14 cellular contexts compared by ENCODE assay signal in the genomic region with DNA sequence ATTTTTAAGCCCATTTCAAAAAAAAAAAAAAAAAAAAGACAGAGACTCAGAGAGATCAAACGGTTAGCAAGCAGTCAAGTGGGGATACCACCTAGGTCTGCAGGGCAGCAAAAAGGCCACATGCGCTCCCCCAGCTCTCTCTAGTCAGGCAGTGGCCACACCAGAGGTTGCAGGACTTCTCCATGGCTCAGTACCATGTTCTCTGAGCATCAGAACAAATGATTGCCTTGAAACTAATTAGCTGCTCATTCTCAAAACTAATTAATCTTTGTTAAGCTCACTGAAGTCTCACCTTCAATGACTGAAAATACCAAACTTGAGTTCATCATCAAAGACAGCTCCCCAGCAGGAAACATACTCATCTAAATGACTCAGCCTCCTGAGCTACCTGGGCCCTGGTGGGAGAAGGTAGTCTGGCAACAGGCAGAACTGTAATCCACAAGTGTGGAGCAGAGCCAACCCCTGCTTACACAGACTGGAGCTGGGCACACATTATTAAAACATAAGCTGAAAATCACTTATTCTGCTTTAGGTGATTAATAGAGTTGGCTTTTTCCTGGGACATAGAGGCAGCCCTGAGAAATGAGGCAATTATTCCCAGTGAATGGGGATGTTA.
A peak's percentile ranks its signal among the peaks of the same experiment; 100 is the strongest.
DNase-seq lines count a peak whose midpoint lies in the region; ATAC-seq and TF ChIP-seq lines count a peak whose summit lies in the region.
"Had no signal": no experiment of that assay in that cellular context is flagged by ENCODE, and none has a peak within 500 bp of the region (broad histone marks: within the 10 kb centered on the region; RNA-seq: fewer than 3 reads in every experiment).

No MANE protein-coding gene starts in this region.

- H3K36me3 ChIP-seq in MG63 = no peaks in the 10 kb centered on the region
- H3K36me3 ChIP-seq: neural progenitor cell had no signal

- H3K4me3 Mint-ChIP-seq in activated naive CD4-positive, alpha-beta T cell treated with anti-CD3 and anti-CD28 coated beads for 36 hours = no peak overlapping the region
- H3K4me3 Mint-ChIP-seq in activated naive CD4-positive, alpha-beta T cell treated with anti-CD3 and anti-CD28 coated beads, Interleukin-2, amount 10 ng/mL, durations not matched to agents 7 days and 5 days = no peak overlapping the region
- H3K4me3 Mint-ChIP-seq in T-helper 17 cell (no peak overlapping the region), chondrocyte (ENCODE audit: unreplicated experiment) (no peak overlapping the region)
- peak overlapping the region; percentile 23 for H3K4me3 Mint-ChIP-seq in stimulated activated naive CD8-positive, alpha-beta T cell treated with anti-CD3 and anti-CD28 coated beads, Interleukin-15, Interleukin-2, amounts not matched to agents 100 ng/mL and 50 ng/mL, for 24 hours
- H3K4me3 Mint-ChIP-seq: memory B cell, neural progenitor cell had no signal

- TF ChIP-seq CTCF in epithelial cell of esophagus (IDR thresholded peaks at IDR 0.05; ENCODE audit: insufficient read depth, low read depth, low read length, missing control alignments) (no peak), chondrocyte (IDR thresholded peaks at IDR 0.05) (no peak)

- ATAC-seq in T-helper 17 cell = peak; percentile 50

- H3K27me3 Mint-ChIP-seq in activated naive CD4-positive, alpha-beta T cell treated with anti-CD3 and anti-CD28 coated beads for 36 hours (ENCODE audit: low read depth) = peaks cover 18% of the 10 kb centered on the region
- peaks cover 24% of the 10 kb centered on the region for H3K27me3 Mint-ChIP-seq in activated naive CD4-positive, alpha-beta T cell treated with anti-CD3 and anti-CD28 coated beads, Interleukin-2, amount 10 ng/mL, durations not matched to agents 7 days and 5 days
- peaks cover 6% of the 10 kb centered on the region for H3K27me3 Mint-ChIP-seq in T-helper 17 cell
- H3K27me3 Mint-ChIP-seq in stimulated activated naive CD8-positive, alpha-beta T cell treated with anti-CD3 and anti-CD28 coated beads, Interleukin-15, Interleukin-2, amounts not matched to agents 100 ng/mL and 50 ng/mL, for 24 hours = peaks cover 42% of the 10 kb centered on the region
- no peaks in the 10 kb centered on the region for H3K27me3 Mint-ChIP-seq in chondrocyte (ENCODE audit: low read depth)

- H3K9me3 ChIP-seq in T-helper 17 cell (ENCODE audit: control insufficient read depth, low read length, poor library complexity, severe bottlenecking) (no peaks in the 10 kb centered on the region), MG63 (no peaks in the 10 kb centered on the region)
- H3K9me3 ChIP-seq: testis had no signal

- CTCF ChIA-PET in activated naive CD4-positive, alpha-beta T cell treated with anti-CD3 and anti-CD28 coated beads for 36 hours (lab: Charles Lee) = interaction anchor here (0.7 to 1.4 kb wide), 3 partner anchors 52 to 1797 kb away, joined by 3 to 5 read pairs (median 3); no protein-coding TSS in a partner anchor
- CTCF ChIA-PET in activated naive CD4-positive, alpha-beta T cell treated with anti-CD3 and anti-CD28 coated beads, Interleukin-2, amount 10 ng/mL, durations not matched to agents 7 days and 5 days (lab: Charles Lee) = no interaction called here

- no peaks in the 10 kb centered on the region for H3K27me3 ChIP-seq in MG63
- H3K27me3 ChIP-seq: neural progenitor cell, testis had no signal

- no peaks in the 10 kb centered on the region for H3K36me3 Mint-ChIP-seq in activated naive CD4-positive, alpha-beta T cell treated with anti-CD3 and anti-CD28 coated beads for 36 hours (ENCODE audit: low read depth)
- H3K36me3 Mint-ChIP-seq in activated naive CD4-positive, alpha-beta T cell treated with anti-CD3 and anti-CD28 coated beads, Interleukin-2, amount 10 ng/mL, durations not matched to agents 7 days and 5 days = no peaks in the 10 kb centered on the region
- H3K36me3 Mint-ChIP-seq in T-helper 17 cell (ENCODE audit: low read depth) = no peaks in the 10 kb centered on the region
- no peaks in the 10 kb centered on the region for H3K36me3 Mint-ChIP-seq in stimulated activated naive CD8-positive, alpha-beta T cell treated with anti-CD3 and anti-CD28 coated beads, Interleukin-15, Interleukin-2, amounts not matched to agents 100 ng/mL and 50 ng/mL, for 24 hours (ENCODE audit: low read depth)
- H3K36me3 Mint-ChIP-seq in chondrocyte (ENCODE audit: low read depth) = no peaks in the 10 kb centered on the region
- H3K36me3 Mint-ChIP-seq: memory B cell, neural progenitor cell had no signal

- intact Hi-C loops in activated naive CD4-positive, alpha-beta T cell treated with anti-CD3 and anti-CD28 coated beads for 36 hours (cut with micrococcal nuclease) = loop anchor here (5.0 kb wide), 1 partner anchor 375 kb away; no protein-coding TSS in a partner anchor

- H3K4me3 ChIP-seq in epithelial cell of esophagus (ENCODE audit: low read length) (no peak overlapping the region), MG63 (no peak overlapping the region)
- H3K4me3 ChIP-seq: neural progenitor cell, testis had no signal

- peaks cover 17% of the 10 kb centered on the region for H3K4me1 Mint-ChIP-seq in activated naive CD4-positive, alpha-beta T cell treated with anti-CD3 and anti-CD28 coated beads for 36 hours (ENCODE audit: low read depth)
- peaks cover 10% of the 10 kb centered on the region for H3K4me1 Mint-ChIP-seq in activated naive CD4-positive, alpha-beta T cell treated with anti-CD3 and anti-CD28 coated beads, Interleukin-2, amount 10 ng/mL, durations not matched to agents 7 days and 5 days
- peaks cover 15% of the 10 kb centered on the region for H3K4me1 Mint-ChIP-seq in T-helper 17 cell
- peaks cover 29% of the 10 kb centered on the region for H3K4me1 Mint-ChIP-seq in stimulated activated naive CD8-positive, alpha-beta T cell treated with anti-CD3 and anti-CD28 coated beads, Interleukin-15, Interleukin-2, amounts not matched to agents 100 ng/mL and 50 ng/mL, for 24 hours (ENCODE audit: low read depth)
- no peaks in the 10 kb centered on the region for H3K4me1 Mint-ChIP-seq in chondrocyte (ENCODE audit: low read depth)

- no peak overlapping the region for H3K27ac Mint-ChIP-seq in activated naive CD4-positive, alpha-beta T cell treated with anti-CD3 and anti-CD28 coated beads for 36 hours
- no peak overlapping the region for H3K27ac Mint-ChIP-seq in activated naive CD4-positive, alpha-beta T cell treated with anti-CD3 and anti-CD28 coated beads, Interleukin-2, amount 10 ng/mL, durations not matched to agents 7 days and 5 days
- H3K27ac Mint-ChIP-seq in T-helper 17 cell = peak overlapping the region; percentile 66
- peak overlapping the region; percentile 36 for H3K27ac Mint-ChIP-seq in stimulated activated naive CD8-positive, alpha-beta T cell treated with anti-CD3 and anti-CD28 coated beads, Interleukin-15, Interleukin-2, amounts not matched to agents 100 ng/mL and 50 ng/mL, for 24 hours
- H3K27ac Mint-ChIP-seq in chondrocyte (ENCODE audit: unreplicated experiment) = no peak overlapping the region
- H3K27ac Mint-ChIP-seq: memory B cell, neural progenitor cell had no signal

- no peaks in the 10 kb centered on the region for H3K9me3 Mint-ChIP-seq in activated naive CD4-positive, alpha-beta T cell treated with anti-CD3 and anti-CD28 coated beads for 36 hours
- no peaks in the 10 kb centered on the region for H3K9me3 Mint-ChIP-seq in activated naive CD4-positive, alpha-beta T cell treated with anti-CD3 and anti-CD28 coated beads, Interleukin-2, amount 10 ng/mL, durations not matched to agents 7 days and 5 days
- H3K9me3 Mint-ChIP-seq in stimulated activated naive CD8-positive, alpha-beta T cell treated with anti-CD3 and anti-CD28 coated beads, Interleukin-15, Interleukin-2, amounts not matched to agents 100 ng/mL and 50 ng/mL, for 24 hours = no peaks in the 10 kb centered on the region
- H3K9me3 Mint-ChIP-seq in chondrocyte (ENCODE audit: low read depth) = peaks cover 2% of the 10 kb centered on the region
- H3K9me3 Mint-ChIP-seq: memory B cell, neural progenitor cell had no signal

- peak; percentile 48 for DNase-seq in activated naive CD4-positive, alpha-beta T cell treated with anti-CD3 and anti-CD28 coated beads for 36 hours
- DNase-seq in activated naive CD4-positive, alpha-beta T cell treated with anti-CD3 and anti-CD28 coated beads, Interleukin-2, amount 10 ng/mL, durations not matched to agents 7 days and 5 days = no peak
- DNase-seq in T-helper 17 cell = no peak
- DNase-seq in epithelial cell of esophagus (ENCODE audit: low read depth) = peak; percentile 47
- no peak for DNase-seq in H4 (ENCODE audit: low spot score)
- DNase-seq in chondrocyte (ENCODE audit: low spot score) = no peak
- DNase-seq in MG63 = no peak
- DNase-seq: cerebellar nuclear complex, DMS53, NCI-H1105 treated with DMSO at 0.1 percent for 48 hours, testis had no signal

Comparison
In these comparisons a context has a peak if more than half of its experiments do, and no peak if none do; other contexts are left out.
1. DNase-seq: peak in activated naive CD4-positive, alpha-beta T cell treated with anti-CD3 and anti-CD28 coated beads for 36 hours (single experiment) and epithelial cell of esophagus (single experiment); none in activated naive CD4-positive, alpha-beta T cell treated with anti-CD3 and anti-CD28 coated beads, Interleukin-2, amount 10 ng/mL, durations not matched to agents 7 days and 5 days (single experiment), T-helper 17 cell (0 of 3), H4 (single experiment), chondrocyte (single experiment) and MG63 (single experiment).
2. H3K27ac Mint-ChIP-seq: peak in T-helper 17 cell (single experiment) and stimulated activated naive CD8-positive, alpha-beta T cell treated with anti-CD3 and anti-CD28 coated beads, Interleukin-15, Interleukin-2, amounts not matched to agents 100 ng/mL and 50 ng/mL, for 24 hours (single experiment); none in activated naive CD4-positive, alpha-beta T cell treated with anti-CD3 and anti-CD28 coated beads for 36 hours (single experiment), activated naive CD4-positive, alpha-beta T cell treated with anti-CD3 and anti-CD28 coated beads, Interleukin-2, amount 10 ng/mL, durations not matched to agents 7 days and 5 days (single experiment) and chondrocyte (single experiment).